Comparison of ENCODE assay signal across 8 cellular contexts in the genomic region with DNA sequence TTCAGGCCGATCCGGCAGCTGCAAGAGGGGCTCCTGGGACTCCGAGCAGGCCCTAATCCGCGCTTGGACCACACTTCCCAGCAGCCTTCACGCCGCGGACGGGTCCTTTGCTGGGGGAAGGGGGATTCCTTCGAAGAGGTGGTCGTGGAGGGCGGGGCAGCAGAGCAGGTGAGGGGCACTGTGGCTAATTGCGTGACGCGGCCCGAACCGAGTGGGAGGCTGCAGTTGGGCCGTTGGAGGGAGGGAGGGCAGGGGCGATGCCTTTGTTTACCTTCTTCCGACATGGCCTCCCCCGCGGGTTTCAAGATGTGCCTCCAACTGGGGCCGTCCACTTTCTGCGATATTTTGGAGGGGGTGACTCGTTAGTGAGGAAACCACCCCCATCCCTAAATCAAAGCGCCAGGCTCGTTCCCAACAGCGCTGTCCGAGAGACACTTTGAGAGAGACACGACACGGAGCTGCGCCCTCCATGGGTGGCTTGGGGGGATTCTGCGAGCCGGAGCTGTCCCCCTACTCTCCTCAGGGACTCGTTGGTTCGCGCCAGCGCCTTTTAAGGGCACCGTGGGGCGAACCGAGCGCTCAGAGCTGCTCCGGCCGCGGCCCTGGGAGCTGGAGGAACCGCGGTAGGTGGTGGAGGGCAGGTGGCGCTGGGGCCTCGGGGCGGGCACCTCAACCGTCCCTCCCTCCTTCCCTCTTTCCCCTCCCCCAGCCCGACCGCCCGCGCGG. TPM values are rescaled to one million over a fixed set of nuclear protein-coding genes. Genes with fewer than 3 reads are reported as not detected.
DNase-seq lines count a peak whose midpoint lies in the region; ATAC-seq, FAIRE-seq and TF ChIP-seq lines count a peak whose summit lies in the region.

A gene (plus strand): TSS at position 582 of the 726 bp plus-strand sequence. CDS start 3,070 bp downstream, outside the sequence.

- H3K4me1 ChIP-seq in BLaER1: peaks cover 36% of the 10 kb centered on the region
- H3K4me1 ChIP-seq in HepG2 (ENCODE audit: insufficient read depth, low read length): peaks cover 51% of the 10 kb centered on the region

- peak within 1 kb of the TSS; percentile 99 for H3K27ac ChIP-seq in BLaER1
- H3K27ac ChIP-seq in HepG2 (ENCODE audit: extremely low read length, insufficient read depth, low read length): peak within 1 kb of the TSS; percentile 99

- peak within 1 kb of the TSS; percentile 99 for H3K9ac ChIP-seq in BLaER1
- peak within 1 kb of the TSS; percentile 99 for H3K9ac ChIP-seq in HepG2 (ENCODE audit: insufficient read depth, low read depth, low read length)

- FAIRE-seq in HepG2 (lab: Jason Lieb, UNC): peak; percentile 60

- peaks cover 39% of the 10 kb centered on the region for H4K20me1 ChIP-seq in BLaER1
- peaks cover 4% of the 10 kb centered on the region; the same call in 1 of the 2 replicates for H4K20me1 ChIP-seq in HepG2 (ENCODE audit: insufficient read depth, low read length)

- in situ Hi-C loops in HepG2 (cut with HindIII; ENCODE audit: extremely low pct_ligation_motif_present, low pct_unique_long_range_greater_than_20kb): no loop called here

- H3K79me2 ChIP-seq in HepG2 (ENCODE audit: insufficient read depth, low read length): peaks cover 34% of the 10 kb centered on the region

- DNase-seq in GM19240 (ENCODE audit: insufficient read length, low spot score) (peak; percentile 80), NCI-H69 (lab: John Stamatoyannopoulos, UW) (peak; percentile 97), dedifferentiated amniotic fluid mesenchymal stem cell (ENCODE audit: extremely low spot score) (peak; percentile 87), HepG2 (ENCODE audit: low spot score) (peak; percentile 83)
- DNase-seq in activated CD4-positive, alpha-beta T cell treated with anti-CD3 and anti-CD28 coated beads, Interleukin-2, amount 50 U/mL, for 24 hours (ENCODE audit: low read depth in 1 of 2, low spot score in 1 of 2): peak; percentile 88 to 96
- peak; percentile 91 to 95 for DNase-seq in stimulated activated CD4-positive, alpha-beta T cell treated with anti-CD3 and anti-CD28 coated beads, Interleukin-2, amount 100 ng/mL, for 48 hours

- intact Hi-C loops in HepG2 (cut with micrococcal nuclease; ENCODE audit: unreplicated experiment): loop anchor here (2.0 to 10.0 kb wide), 2 partner anchors 15 to 207 kb away; a partner anchor contains a TSS

- H3K36me3 ChIP-seq in BLaER1 (peaks cover 24% of the 10 kb centered on the region), HepG2 (replicated peaks in 1 of 2; ENCODE audit: control insufficient read depth in 1 of 2, insufficient read depth in 2 of 2, low read length in 2 of 2) (peaks cover 0 to 7% of the 10 kb centered on the region in 2 experiments; a peak in 2 of 5 replicates)

- CTCF ChIA-PET in HepG2 (lab: Yijun Ruan, JAX; ENCODE audit: low intra/inter-chr PET ratio, low total read pairs): interaction anchor here (2.6 kb wide), 1 partner anchor 15 kb away, joined by 14 read pairs; a partner anchor contains a TSS

- peak; percentile 36 for TF ChIP-seq CTCF in HepG2 (CRISPR knock-in tag; IDR thresholded peaks at IDR 0.05)

- peak in 1 of 2 experiments; percentile 40; a peak in 2 of 4 replicates for TF ChIP-seq EP300 in HepG2 (IDR thresholded peaks at IDR 0.05; ENCODE audit: low read depth in 2 of 2, low read length in 2 of 2)
- peak; percentile 41; the same call in 1 of the 2 replicates for TF ChIP-seq EP300 in HepG2 (CRISPR knock-in tag; IDR thresholded peaks at IDR 0.05; ENCODE audit: borderline replicate concordance)

- H2AFZ ChIP-seq in HepG2 (ENCODE audit: low read length): peak within 1 kb of the TSS; percentile 85

- peak within 1 kb of the TSS; percentile 90 for H3K4me2 ChIP-seq in BLaER1
- peak within 1 kb of the TSS; percentile 97 for H3K4me2 ChIP-seq in HepG2 (ENCODE audit: low read depth, low read length)

- peak; percentile 62 for TF ChIP-seq RAD21 in HepG2 (CRISPR knock-in tag; IDR thresholded peaks at IDR 0.05)

- H3K9me3 ChIP-seq in BLaER1: no peaks in the 10 kb centered on the region
- H3K9me3 ChIP-seq in HepG2 (ENCODE audit: low read length): no peaks in the 10 kb centered on the region

- H3K27me3 ChIP-seq in BLaER1 (no peaks in the 10 kb centered on the region), HepG2 (ENCODE audit: control insufficient read depth in 1 of 2, insufficient read depth in 2 of 2, low read length in 2 of 2) (no peaks in the 10 kb centered on the region; a peak in 1 of 5 replicates)

- POLR2A ChIA-PET in HepG2 (lab: Yijun Ruan, JAX): interaction anchor here (0.6 to 6.4 kb wide), 13 partner anchors 9 to 586 kb away, joined by 3 to 111 read pairs (median 4); a partner anchor contains a TSS

- TF ChIP-seq POLR2A in HepG2 (IDR thresholded peaks at IDR 0.05; ENCODE audit: insufficient read depth in 1 of 2, low read depth in 2 of 2, low read length in 2 of 2): peak; percentile 100

- H3K4me3 ChIP-seq in BLaER1 (peak within 1 kb of the TSS; percentile 81), HepG2 (replicated peaks in 1 of 3; ENCODE audit: insufficient read depth in 1 of 3, low read depth in 2 of 3, low read length in 3 of 3) (peak within 1 kb of the TSS; percentile 73 to 80 (median 78))

- ATAC-seq in HG03457 (IDR thresholded peaks at IDR 0.05; ENCODE audit: unreplicated experiment) (peak; percentile 78), HepG2 (peak; percentile 93)

- BruUV-seq in HepG2 (replicated peaks; lab: Mats Ljungman, UMichigan): no TSS peak

- 0% methylated on average over 1 of the region's 56 CpGs for WGBS in HepG2 (ENCODE audit: low lambda C conversion rate)

TF ChIP-seq in HepG2, 621 proteins besides CTCF, POLR2A, EP300 and RAD21 (continues in another document):
- no peak for TF ChIP-seq MBNL3 (CRISPR knock-in tag; conservative IDR thresholded peaks at IDR 0.05)
- TF ChIP-seq TCF7 (IDR thresholded peaks at IDR 0.05; ENCODE audit: low read depth): no peak
- no peak for TF ChIP-seq TOE1 (CRISPR knock-in tag; IDR thresholded peaks at IDR 0.05)
- peak; percentile 84; the same call in 1 of the 2 replicates for TF ChIP-seq KDM3A (CRISPR knock-in tag; IDR thresholded peaks at IDR 0.05; ENCODE audit: low read depth)
- TF ChIP-seq, protein P1, sequence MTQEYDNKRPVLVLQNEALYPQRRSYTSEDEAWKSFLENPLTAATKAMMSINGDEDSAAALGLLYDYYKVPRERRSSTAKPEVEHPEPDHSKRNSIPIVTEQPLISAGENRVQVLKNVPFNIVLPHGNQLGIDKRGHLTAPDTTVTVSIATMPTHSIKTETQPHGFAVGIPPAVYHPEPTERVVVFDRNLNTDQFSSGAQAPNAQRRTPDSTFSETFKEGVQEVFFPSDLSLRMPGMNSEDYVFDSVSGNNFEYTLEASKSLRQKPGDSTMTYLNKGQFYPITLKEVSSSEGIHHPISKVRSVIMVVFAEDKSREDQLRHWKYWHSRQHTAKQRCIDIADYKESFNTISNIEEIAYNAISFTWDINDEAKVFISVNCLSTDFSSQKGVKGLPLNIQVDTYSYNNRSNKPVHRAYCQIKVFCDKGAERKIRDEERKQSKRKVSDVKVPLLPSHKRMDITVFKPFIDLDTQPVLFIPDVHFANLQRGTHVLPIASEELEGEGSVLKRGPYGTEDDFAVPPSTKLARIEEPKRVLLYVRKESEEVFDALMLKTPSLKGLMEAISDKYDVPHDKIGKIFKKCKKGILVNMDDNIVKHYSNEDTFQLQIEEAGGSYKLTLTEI (CRISPR knock-in tag; conservative IDR thresholded peaks at IDR 0.05): no peak
- TF ChIP-seq PCBP2 (optimal IDR thresholded peaks at IDR 0.05; ENCODE audit: low read depth, low read length, poor library complexity, severe bottlenecking): no peak
- TF ChIP-seq, protein P2, sequence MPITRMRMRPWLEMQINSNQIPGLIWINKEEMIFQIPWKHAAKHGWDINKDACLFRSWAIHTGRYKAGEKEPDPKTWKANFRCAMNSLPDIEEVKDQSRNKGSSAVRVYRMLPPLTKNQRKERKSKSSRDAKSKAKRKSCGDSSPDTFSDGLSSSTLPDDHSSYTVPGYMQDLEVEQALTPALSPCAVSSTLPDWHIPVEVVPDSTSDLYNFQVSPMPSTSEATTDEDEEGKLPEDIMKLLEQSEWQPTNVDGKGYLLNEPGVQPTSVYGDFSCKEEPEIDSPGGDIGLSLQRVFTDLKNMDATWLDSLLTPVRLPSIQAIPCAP (CRISPR knock-in tag; IDR thresholded peaks at IDR 0.05; ENCODE audit: low read depth): no peak
- no peak for TF ChIP-seq DNMT1 (CRISPR knock-in tag; IDR thresholded peaks at IDR 0.05)

RNA-seq across cellular contexts. Expression of the gene that starts here (rescaled TPM):
- 26.9 and 28.5 TPM in 2 replicates for total RNA-seq in HepG2 (2016; rRNA removed; fragmentation: Illumina TruSeq; extraction: Trizol)
- 5.7 and 6.2 TPM in 2 replicates for total RNA-seq in HepG2 (2016; cell fraction: cytosol; rRNA removed; fragmentation: Illumina TruSeq; extraction: Trizol; ENCODE audit: low read depth)
- 26.1 and 26.8 TPM in 2 replicates for total RNA-seq in HepG2 (2016; cell fraction: insoluble cytoplasmic fraction; rRNA removed; fragmentation: Illumina TruSeq; extraction: Trizol)
- total RNA-seq in HepG2 (2016; cell fraction: membrane; rRNA removed; fragmentation: Illumina TruSeq; extraction: Trizol): 22.1 and 22.4 TPM in 2 replicates
- 19.0 and 21.2 TPM in 2 replicates for total RNA-seq in HepG2 (2016; cell fraction: nucleus; rRNA removed; fragmentation: Illumina TruSeq; extraction: Trizol)
- polyA plus RNA-seq in HepG2 (2011; rRNA removed): 28.1 and 30.1 TPM in 2 replicates
- polyA plus RNA-seq in HepG2 (2011; cell fraction: cytosol; rRNA removed): 16.8 and 17.2 TPM in 2 replicates
- 46.4 and 53.9 TPM in 2 replicates for polyA plus RNA-seq in HepG2 (2011; cell fraction: nucleus; rRNA removed)
- 15.6 and 16.9 TPM in 2 replicates for polyA plus RNA-seq in HepG2 (2012)
- 3.1 and 3.3 TPM in 2 replicates for polyA plus RNA-seq in HepG2 (2016; cell fraction: cytosol; fragmentation: Illumina TruSeq; extraction: Trizol; ENCODE audit: low read depth)
- polyA plus RNA-seq in HepG2 (2016; cell fraction: insoluble cytoplasmic fraction; fragmentation: Illumina TruSeq; extraction: Trizol; ENCODE audit: low read depth): 22.4 and 24.1 TPM in 2 replicates
- 11.4 TPM in 2 replicates for polyA plus RNA-seq in HepG2 (2016; cell fraction: membrane; fragmentation: Illumina TruSeq; extraction: Trizol; ENCODE audit: low read depth)
- polyA plus RNA-seq in HepG2 (2016; cell fraction: nucleus; fragmentation: Illumina TruSeq; extraction: Trizol; ENCODE audit: insufficient read depth, low read depth): 29.0 and 31.0 TPM in 2 replicates
- 38.4 and 40.2 TPM in 2 replicates for polyA minus RNA-seq in HepG2 (2011; rRNA and poly(A)+ RNA removed; ENCODE audit: low replicate concordance)
- polyA minus RNA-seq in HepG2 (2011; cell fraction: cytosol; rRNA and poly(A)+ RNA removed): 15.7 TPM in 2 replicates
- polyA minus RNA-seq in HepG2 (2011; cell fraction: nucleus; rRNA and poly(A)+ RNA removed): 34.9 and 47.7 TPM in 2 replicates

Comparison
In these comparisons a context has a peak if more than half of its experiments do, and no peak if none do; other contexts are left out.
1. Peak in every context shown above with its lines: DNase-seq, ATAC-seq, H3K4me3 ChIP-seq and H3K27ac ChIP-seq.